In genomic region chr3:180278583-180279188, GRCh38 we compare ENCODE assay signal across 12 cellular contexts.
DNase-seq lines count a peak whose midpoint lies in the region; ATAC-seq and TF ChIP-seq lines count a peak whose summit lies in the region.
"Had no signal": no experiment of that assay in that cellular context is flagged by ENCODE, and none has a peak within 500 bp of the region (broad histone marks: within the 10 kb centered on the region; RNA-seq: fewer than 3 reads in every experiment).

No MANE protein-coding gene starts in this region.

- ATAC-seq in GM18511 (IDR thresholded peaks at IDR 0.05; ENCODE audit: unreplicated experiment) = peak; percentile 96
- ATAC-seq in GM21576 (IDR thresholded peaks at IDR 0.05; ENCODE audit: unreplicated experiment) = peak; percentile 98
- ATAC-seq in HG03196 (IDR thresholded peaks at IDR 0.05; ENCODE audit: unreplicated experiment) = peak; percentile 96

- POLR2A ChIA-PET in A673 (lab: Charles Lee; ENCODE audit: low non-redundant PET) = no interaction called here

- H3K4me1 ChIP-seq in A673 (ENCODE audit: insufficient read depth, low read length, poor library complexity, severe bottlenecking) = no peaks in the 10 kb centered on the region

- BruUV-seq in A673 (replicated peaks; lab: Mats Ljungman, UMichigan) = no TSS peak

- no peak overlapping the region for H3K4me3 ChIP-seq in A673 (ENCODE audit: low read depth, low read length, poor library complexity, severe bottlenecking)
- H3K4me3 ChIP-seq: skin epidermis had no signal

- H3K27ac ChIP-seq in A673 (ENCODE audit: low read depth, low read length, poor library complexity, severe bottlenecking) = no peak overlapping the region
- H3K27ac ChIP-seq: skin epidermis, VCaP had no signal

- DNase-seq in SKM-1 (lab: John Stamatoyannopoulos, UW; ENCODE audit: unreplicated experiment) = peak; percentile 54
- no peak for DNase-seq in activated CD4-positive, alpha-beta T cell treated with anti-CD3 and anti-CD28 coated beads, Interleukin-2, amount 50 U/mL, for 48 hours
- DNase-seq in NCI-H1694 (lab: John Stamatoyannopoulos, UW) = no peak
- DNase-seq in A673 (ENCODE audit: low spot score) = no peak
- DNase-seq in OCI-M2 (lab: John Stamatoyannopoulos, UW; ENCODE audit: unreplicated experiment) = no peak
- DNase-seq: aorta, NCI-H345 had no signal

- CTCF ChIA-PET in A673 (lab: Charles Lee) = no interaction called here

- intact Hi-C loops in A673 (cut with micrococcal nuclease; ENCODE audit: unreplicated experiment) = no loop called here

- no peaks in the 10 kb centered on the region for H3K9me3 ChIP-seq in A673 (ENCODE audit: low read depth, low read length, poor library complexity, severe bottlenecking)

- H3K36me3 ChIP-seq in A673 (ENCODE audit: insufficient read depth, low read length, poor library complexity, severe bottlenecking) = no peaks in the 10 kb centered on the region

- TF ChIP-seq CTCF in A673 (conservative IDR thresholded peaks at IDR 0.05; ENCODE audit: low read depth, low read length) = no peak

- H3K27me3 ChIP-seq in A673 (replicated peaks; ENCODE audit: insufficient read depth, low read depth, low read length, poor library complexity) = peaks cover 4% of the 10 kb centered on the region
